ENCODE assay signal across 23 cellular contexts in genomic region chr3:30181546-30181945, GRCh38.
"Had no signal": no experiment of that assay in that cellular context is flagged by ENCODE, and none has a peak within 500 bp of the region (broad histone marks: within the 10 kb centered on the region; RNA-seq: fewer than 3 reads in every experiment).

No MANE protein-coding gene starts in this region.

- H3K27me3 ChIP-seq: right atrium auricular region, stomach, thyroid gland had no signal

- H3K4me3 ChIP-seq: left ventricle myocardium inferior, lower lobe of right lung, prostate gland, right atrium auricular region, stomach, thyroid gland had no signal

- H3K4me3 Mint-ChIP-seq: effector memory CD8-positive, alpha-beta T cell; immature natural killer cell; naive thymus-derived CD4-positive, alpha-beta T cell; nephron; stimulated activated effector memory CD8-positive, alpha-beta T cell treated with anti-CD3 and anti-CD28 coated beads, Interleukin-12 subunit alpha, Interleukin-12 subunit beta, amount 100 ng/mL, for 72 hours had no signal

- H3K4me1 Mint-ChIP-seq: immature natural killer cell; stimulated activated effector memory CD8-positive, alpha-beta T cell treated with anti-CD3 and anti-CD28 coated beads, Interleukin-12 subunit alpha, Interleukin-12 subunit beta, amount 100 ng/mL, for 72 hours had no signal

- H3K9me3 Mint-ChIP-seq: effector memory CD8-positive, alpha-beta T cell; immature natural killer cell; naive thymus-derived CD4-positive, alpha-beta T cell; nephron; stimulated activated effector memory CD8-positive, alpha-beta T cell treated with anti-CD3 and anti-CD28 coated beads, Interleukin-12 subunit alpha, Interleukin-12 subunit beta, amount 100 ng/mL, for 72 hours had no signal

- H3K4me1 ChIP-seq: lower lobe of right lung, prostate gland, right atrium auricular region, stomach, thyroid gland had no signal

- H3K27ac Mint-ChIP-seq: effector memory CD8-positive, alpha-beta T cell; immature natural killer cell; naive thymus-derived CD4-positive, alpha-beta T cell; stimulated activated effector memory CD8-positive, alpha-beta T cell treated with anti-CD3 and anti-CD28 coated beads, Interleukin-12 subunit alpha, Interleukin-12 subunit beta, amount 100 ng/mL, for 72 hours had no signal

- FAIRE-seq: endometrium, frontal cortex had no signal

- H3K36me3 ChIP-seq: left ventricle myocardium inferior, lower lobe of right lung, prostate gland, right atrium auricular region, stomach, thyroid gland had no signal

- H3K36me3 Mint-ChIP-seq: immature natural killer cell; naive thymus-derived CD4-positive, alpha-beta T cell; stimulated activated effector memory CD8-positive, alpha-beta T cell treated with anti-CD3 and anti-CD28 coated beads, Interleukin-12 subunit alpha, Interleukin-12 subunit beta, amount 100 ng/mL, for 72 hours had no signal

- H3K9me3 ChIP-seq: left ventricle myocardium inferior, lower lobe of right lung, prostate gland, right atrium auricular region, stomach, thyroid gland had no signal

- H3K27ac ChIP-seq: left ventricle myocardium inferior, lower lobe of right lung, prostate gland, right atrium auricular region, stomach, thyroid gland had no signal

- DNase-seq: cortex of kidney; effector memory CD8-positive, alpha-beta T cell; hypothalamus; immature natural killer cell; islet precursor cell; kidney glomerular epithelial cell; left colon; left ventricle myocardium inferior; lower lobe of right lung; naive thymus-derived CD4-positive, alpha-beta T cell; nucleus accumbens; stimulated activated CD4-positive, alpha-beta T cell treated with anti-CD3 and anti-CD28 coated beads, Interleukin-2, amount 100 ng/mL, for 24 hours; stimulated activated CD4-positive, alpha-beta T cell treated with anti-CD3 and anti-CD28 coated beads, Interleukin-4, amount 100 ng/mL, for 24 hours; stimulated activated naive CD4-positive, alpha-beta T cell treated with Interleukin-2 at 50 U/mL for 16 hours; stomach; thyroid gland; trophoblast cell had no signal
